Comparison of ENCODE assay signal across 9 cellular contexts in genomic region chr4:165379662-165380061, GRCh38. TPM values are rescaled to one million over a fixed set of nuclear protein-coding genes. Genes with fewer than 3 reads are reported as not detected.
DNase-seq lines count a peak whose midpoint lies in the region; ATAC-seq and TF ChIP-seq lines count a peak whose summit lies in the region.
"Had no signal": no experiment of that assay in that cellular context is flagged by ENCODE, and none has a peak within 500 bp of the region (broad histone marks: within the 10 kb centered on the region; RNA-seq: fewer than 3 reads in every experiment).

No MANE protein-coding gene starts in this region.

- no peak overlapping the region for H3K23ac ChIP-seq in neuronal stem cell (ENCODE audit: low read depth, low read length, poor library complexity)

- no peak overlapping the region for H3K18ac ChIP-seq in neuronal stem cell (ENCODE audit: low read length)

- no peak for DNase-seq in CD8-positive, alpha-beta T cell
- DNase-seq in NCI-H2171 (lab: John Stamatoyannopoulos, UW) (peak; percentile 10), endothelial cell (ENCODE audit: low spot score) (no peak), neuronal stem cell (ENCODE audit: low spot score) (no peak), mesenteric fat pad (ENCODE audit: low spot score) (no peak), left colon (no peak), dermis blood vessel endothelial cell (no peak)

- H3K27me3 ChIP-seq in CD8-positive, alpha-beta T cell (ENCODE audit: insufficient read depth, low read length) = no peaks in the 10 kb centered on the region
- H3K27me3 ChIP-seq in neuronal stem cell (ENCODE audit: control insufficient read depth in 3 of 3, insufficient read depth in 3 of 3, low read depth in 1 of 3, low read length in 3 of 3) = peaks cover 0 to 9% (median 3%) of the 10 kb centered on the region in 3 experiments

- no peak for TF ChIP-seq CTCF in CD8-positive, alpha-beta T cell (IDR thresholded peaks at IDR 0.05)
- TF ChIP-seq CTCF in endothelial cell (IDR thresholded peaks at IDR 0.05; ENCODE audit: unreplicated experiment) = no peak

- H3K4me3 ChIP-seq in CD8-positive, alpha-beta T cell (ENCODE audit: low read depth, low read length) = no peak overlapping the region
- H3K4me3 ChIP-seq in neuronal stem cell (ENCODE audit: low read length in 2 of 2) = peak overlapping the region; percentile 46 to 81

- H4K8ac ChIP-seq in neuronal stem cell (ENCODE audit: low read depth, low read length) = no peak overlapping the region

- no peak overlapping the region for H3K14ac ChIP-seq in neuronal stem cell (ENCODE audit: low read length)

- no peak overlapping the region for H3K4ac ChIP-seq in neuronal stem cell (ENCODE audit: low read length)

- no peak overlapping the region for H2AK5ac ChIP-seq in neuronal stem cell (ENCODE audit: low read depth, low read length)

- intact Hi-C loops in CD8-positive, alpha-beta T cell (cut with DNase I, micrococcal nuclease) = loop anchor here in 1 of 2 experiments (10.0 kb wide), 1 partner anchor 65 kb away; no protein-coding TSS in a partner anchor
- intact Hi-C loops in left colon (cut with DNase I, micrococcal nuclease) = no loop called here

- CTCF ChIA-PET in CD8-positive, alpha-beta T cell (lab: Charles Lee) = no interaction called here

- no peaks in the 10 kb centered on the region for H3K9me3 ChIP-seq in CD8-positive, alpha-beta T cell (ENCODE audit: low read length)
- no peaks in the 10 kb centered on the region for H3K9me3 ChIP-seq in neuronal stem cell (replicated peaks in 1 of 2; ENCODE audit: control insufficient read depth in 2 of 2, insufficient read depth in 1 of 2, low read depth in 1 of 2, low read length in 2 of 2)

- peaks cover 15% of the 10 kb centered on the region for H3K4me1 Mint-ChIP-seq in CD8-positive, alpha-beta T cell (ENCODE audit: low read depth)
- peaks cover 2% of the 10 kb centered on the region for H3K4me1 Mint-ChIP-seq in endothelial cell (ENCODE audit: unreplicated experiment)

- POLR2A ChIA-PET in CD8-positive, alpha-beta T cell (lab: Charles Lee) = interaction anchor here (1.2 kb wide), 1 partner anchor 14 kb away, joined by 3 read pairs; no protein-coding TSS in a partner anchor

- no peak overlapping the region for H2AFZ ChIP-seq in neuronal stem cell (ENCODE audit: low read length)

- H3K4me2 ChIP-seq in neuronal stem cell (ENCODE audit: insufficient read depth, low read length, poor library complexity, severe bottlenecking) = peak overlapping the region; percentile 82

- H4K91ac ChIP-seq in neuronal stem cell (ENCODE audit: low read depth, low read length, poor library complexity) = no peak overlapping the region

- H2BK15ac ChIP-seq in neuronal stem cell (ENCODE audit: low read length) = peak overlapping the region; percentile 95

- ATAC-seq in CD8-positive, alpha-beta T cell = no peak
- ATAC-seq in left colon (no peak), HG02981 (IDR thresholded peaks at IDR 0.05; ENCODE audit: unreplicated experiment) (no peak)

- no peaks in the 10 kb centered on the region for H3K4me1 ChIP-seq in CD8-positive, alpha-beta T cell (ENCODE audit: insufficient read depth, low read length)
- peaks cover 11 to 16% of the 10 kb centered on the region in 2 donors for H3K4me1 ChIP-seq in neuronal stem cell (ENCODE audit: control insufficient read depth in 2 of 2, insufficient read depth in 1 of 2, low read depth in 1 of 2, low read length in 2 of 2)

- no peak overlapping the region for H3K27ac ChIP-seq in CD8-positive, alpha-beta T cell (ENCODE audit: low read depth, low read length)
- H3K27ac ChIP-seq in neuronal stem cell (replicated peaks; ENCODE audit: low read length) = no peak overlapping the region
- H3K27ac ChIP-seq: epithelial cell of prostate had no signal

- peaks cover 4% of the 10 kb centered on the region for H3K79me1 ChIP-seq in neuronal stem cell (ENCODE audit: low read depth, low read length)

- peak overlapping the region; percentile 44 for H2BK5ac ChIP-seq in neuronal stem cell (ENCODE audit: low read length)

- H3K36me3 Mint-ChIP-seq in CD8-positive, alpha-beta T cell = no peaks in the 10 kb centered on the region
- H3K36me3 Mint-ChIP-seq in endothelial cell (ENCODE audit: low read depth, unreplicated experiment) = no peaks in the 10 kb centered on the region

- peaks cover 56% of the 10 kb centered on the region for H3K27me3 Mint-ChIP-seq in CD8-positive, alpha-beta T cell (ENCODE audit: low read depth)
- peaks cover 3% of the 10 kb centered on the region for H3K27me3 Mint-ChIP-seq in endothelial cell (ENCODE audit: unreplicated experiment)

- no peak overlapping the region for H2BK12ac ChIP-seq in neuronal stem cell (ENCODE audit: low read length)

- no peak overlapping the region for H3K27ac Mint-ChIP-seq in CD8-positive, alpha-beta T cell
- H3K27ac Mint-ChIP-seq in endothelial cell (ENCODE audit: unreplicated experiment) = no peak overlapping the region

- peak overlapping the region; percentile 64 for H3K4me3 Mint-ChIP-seq in CD8-positive, alpha-beta T cell
- H3K4me3 Mint-ChIP-seq in endothelial cell (ENCODE audit: unreplicated experiment) = peak overlapping the region; percentile 71

- no peaks in the 10 kb centered on the region for H3K36me3 ChIP-seq in CD8-positive, alpha-beta T cell (ENCODE audit: insufficient read depth, low read length)
- no peaks in the 10 kb centered on the region for H3K36me3 ChIP-seq in neuronal stem cell (replicated peaks in 1 of 2; ENCODE audit: control insufficient read depth in 2 of 2, insufficient read depth in 2 of 2, low read length in 2 of 2)

- H3K9me3 Mint-ChIP-seq in CD8-positive, alpha-beta T cell = no peaks in the 10 kb centered on the region
- H3K9me3 Mint-ChIP-seq in endothelial cell (ENCODE audit: unreplicated experiment) = no peaks in the 10 kb centered on the region

- H2BK120ac ChIP-seq in neuronal stem cell (ENCODE audit: low read depth, low read length) = no peak overlapping the region

- WGBS in neuronal stem cell (ENCODE audit: extremely low coverage in 2 of 2, insufficient read length in 2 of 2, insufficient replicate concordance in 1 of 2), 2 donors = no CpG with 5 or more reads among the region's 11 CpGs

- no peak overlapping the region for H3K9ac ChIP-seq in neuronal stem cell (ENCODE audit: low read depth, low read length, poor library complexity)

RNA-seq across cellular contexts. Expression of gene CPE, which starts 0.9 kb away (rescaled TPM):
- not detected for total RNA-seq in CD8-positive, alpha-beta T cell
- 2.3 TPM for total RNA-seq in endothelial cell (ENCODE audit: unreplicated experiment)
- 71.3 TPM for polyA plus RNA-seq in neuronal stem cell (2013, experiment 1 of 2)
- polyA plus RNA-seq in neuronal stem cell (2013, experiment 2 of 2) = 71.3 TPM
- 90.4 TPM for total RNA-seq in mesenteric fat pad
- 10 to 100 TPM; 24.8 to 43.8 TPM for total RNA-seq in left colon
- total RNA-seq in dermis blood vessel endothelial cell = 1.0 and 1.1 TPM in 2 replicates

RNA-seq across cellular contexts. Expression of gene MSMO1, which starts 52.2 kb away (rescaled TPM):
- total RNA-seq in CD8-positive, alpha-beta T cell = 10 to 100 TPM; 18.6 to 19.2 TPM
- total RNA-seq in endothelial cell (ENCODE audit: unreplicated experiment) (118 TPM), mesenteric fat pad (13.9 TPM), left colon (100 to 1,000 TPM in 1 of 2 donors, 10 to 100 TPM in 1; 98.7 to 195 TPM), dermis blood vessel endothelial cell (127 and 144 TPM in 2 replicates)
- polyA plus RNA-seq in neuronal stem cell (2013, experiment 1 of 2) = 226 TPM
- polyA plus RNA-seq in neuronal stem cell (2013, experiment 2 of 2) = 233 TPM
